Comparison of ENCODE assay signal across 10 cellular contexts in genomic region chr12:49868449-49868848, GRCh38. TPM values are rescaled to one million over a fixed set of nuclear protein-coding genes. Genes with fewer than 3 reads are reported as not detected.
DNase-seq lines count a peak whose midpoint lies in the region; ATAC-seq, FAIRE-seq and TF ChIP-seq lines count a peak whose summit lies in the region.
"Had no signal": no experiment of that assay in that cellular context is flagged by ENCODE, and none has a peak within 500 bp of the region (broad histone marks: within the 10 kb centered on the region; RNA-seq: fewer than 3 reads in every experiment).

No MANE protein-coding gene starts in this region.

- H3K9me3 ChIP-seq in pancreas (no peaks in the 10 kb centered on the region), upper lobe of left lung (no peaks in the 10 kb centered on the region)

- H3K4me3 ChIP-seq in fibroblast of villous mesenchyme (ENCODE audit: low read depth, low read length) (peak overlapping the region; percentile 25), pancreas (no peak overlapping the region), upper lobe of left lung (no peak overlapping the region)
- H3K4me3 ChIP-seq: GM23338 had no signal

- no peak for TF ChIP-seq EP300 in upper lobe of left lung (IDR thresholded peaks at IDR 0.05)

- no peak for DNase-seq in Right ventricle myocardium superior
- DNase-seq in left cardiac atrium = no peak
- no peak for DNase-seq in fibroblast of villous mesenchyme (ENCODE audit: low read depth)
- DNase-seq in pancreas = no peak
- no peak for DNase-seq in H4 (ENCODE audit: low spot score)
- no peak for DNase-seq in NCI-H128 (lab: John Stamatoyannopoulos, UW; ENCODE audit: unreplicated experiment)
- no peak for DNase-seq in upper lobe of left lung

- H3K36me3 ChIP-seq in pancreas (no peaks in the 10 kb centered on the region), upper lobe of left lung (no peaks in the 10 kb centered on the region)

- 83 to 88% methylated on average over 16 of the region's 16 CpGs for WGBS in pancreas, 2 donors
- 87 to 89% methylated on average over 15 to 16 of the region's 16 CpGs for WGBS in upper lobe of left lung, 2 donors

- FAIRE-seq in pancreas (lab: Jason Lieb, UNC) = no peak
- FAIRE-seq: TTC549 had no signal

- H3K4me1 ChIP-seq in pancreas (peaks cover 3 to 12% (median 5%) of the 10 kb centered on the region in 3 donors), upper lobe of left lung (peaks cover 19 to 28% (median 27%) of the 10 kb centered on the region in 4 donors)

- ATAC-seq in Right ventricle myocardium superior (ENCODE audit: poor library complexity) (peak; percentile 1), left cardiac atrium (no peak), pancreas (no peak), upper lobe of left lung (ENCODE audit: low FRiP score in 2 of 2) (no peak), HG03442 (IDR thresholded peaks at IDR 0.05; ENCODE audit: unreplicated experiment) (no peak)

- intact Hi-C loops in Right ventricle myocardium superior (cut with DNase I) (loop anchor here (5.0 to 10.0 kb wide), 2 partner anchors 76 to 204 kb away; no protein-coding TSS in a partner anchor), left cardiac atrium (cut with DNase I) (loop anchor here in 1 of 2 donors (5.0 kb wide), 2 partner anchors 79 to 199 kb away; no protein-coding TSS in a partner anchor), pancreas (cut with DNase I) (loop anchor here in 2 of 3 donors (10.0 kb wide), 2 partner anchors 196 to 206 kb away; no protein-coding TSS in a partner anchor)

- H3K27me3 ChIP-seq in pancreas = no peaks in the 10 kb centered on the region
- no peaks in the 10 kb centered on the region for H3K27me3 ChIP-seq in upper lobe of left lung

- TF ChIP-seq CTCF in fibroblast of villous mesenchyme (IDR thresholded peaks at IDR 0.05; ENCODE audit: insufficient read depth, low read depth, low read length) = no peak
- TF ChIP-seq CTCF in pancreas (IDR thresholded peaks at IDR 0.05) = no peak
- TF ChIP-seq CTCF in upper lobe of left lung (IDR thresholded peaks at IDR 0.05) = no peak

- no peak for TF ChIP-seq POLR2A in upper lobe of left lung (IDR thresholded peaks at IDR 0.05)

- H3K27ac ChIP-seq in pancreas (peak overlapping the region in 3 of 4 donors; percentile 8 to 70 (median 31)), upper lobe of left lung (peak overlapping the region in 2 of 4 donors; percentile 22 to 41)

RNA-seq across cellular contexts. Expression of gene BCDIN3D, which starts 25.5 kb away (rescaled TPM):
- total RNA-seq in Right ventricle myocardium superior (2.4 TPM), left cardiac atrium (1 to 10 TPM; 2.9 to 4.0 TPM), fibroblast of villous mesenchyme (2.9 and 3.5 TPM in 2 replicates), pancreas (1 to 10 TPM; 2.1 to 4.8 (median 3.8) TPM), upper lobe of left lung (1 to 10 TPM in 5 of 6 donors, under 1 TPM in 1; 0.44 to 4.9 (median 4.2) TPM)
- 1 to 10 TPM; 2.0 to 2.5 TPM for polyA plus RNA-seq in pancreas
- 4.9 and 6.4 TPM in 2 replicates for total RNA-seq in H4 (2014; rRNA removed; shearing (Covaris generic))

RNA-seq across cellular contexts. Expression of gene FAIM2, which starts 35.3 kb away (rescaled TPM):
- total RNA-seq in Right ventricle myocardium superior (10.6 TPM), left cardiac atrium (10 to 100 TPM in 1 of 2 donors, 1 to 10 TPM in 1; 6.4 to 25.9 TPM), fibroblast of villous mesenchyme (3.0 and 3.9 TPM in 2 replicates), pancreas (1 to 10 TPM in 1 of 6 donors, under 1 TPM in 5; 0.14 to 2.1 (median 0.27) TPM), upper lobe of left lung (1 to 10 TPM in 1 of 6 donors, under 1 TPM in 3, not detected in 2; 0.30 to 2.0 (median 0.64) TPM)
- 1 to 10 TPM in 1 of 2 donors, under 1 TPM in 1; 0.84 to 1.5 TPM for polyA plus RNA-seq in pancreas
- total RNA-seq in H4 (2014; rRNA removed; shearing (Covaris generic)) = 0.58 TPM in 1 of 2 replicates, not detected in the other

RNA-seq across cellular contexts. Expression of gene NCKAP5L, which starts 40.2 kb away (rescaled TPM):
- total RNA-seq in Right ventricle myocardium superior (29.0 TPM), left cardiac atrium (10 to 100 TPM; 18.6 to 18.8 TPM), fibroblast of villous mesenchyme (30.9 and 34.1 TPM in 2 replicates), pancreas (10 to 100 TPM in 1 of 6 donors, 1 to 10 TPM in 5; 4.1 to 14.1 (median 6.1) TPM), upper lobe of left lung (10 to 100 TPM; 21.1 to 58.9 (median 30.8) TPM)
- polyA plus RNA-seq in pancreas = 10 to 100 TPM in 1 of 2 donors, 1 to 10 TPM in 1; 9.8 to 18.3 TPM
- 4.9 and 8.9 TPM in 2 replicates for total RNA-seq in H4 (2014; rRNA removed; shearing (Covaris generic))
